8 cellular contexts compared by ENCODE assay signal in genomic region chr3:141875374-141875892, GRCh38. TPM values are rescaled to one million over a fixed set of nuclear protein-coding genes. Genes with fewer than 3 reads are reported as not detected.
DNase-seq lines count a peak whose midpoint lies in the region; ATAC-seq and TF ChIP-seq lines count a peak whose summit lies in the region.

No MANE protein-coding gene starts in this region.

- TF ChIP-seq CTCF in AG10803 (conservative IDR thresholded peaks at IDR 0.05; ENCODE audit: low read length) (peak; percentile 83), left lung (IDR thresholded peaks at IDR 0.05) (peak; percentile 65 to 86)

- peaks cover 8 to 33% of the 10 kb centered on the region in 2 donors for H3K4me1 ChIP-seq in left lung

- H3K9me3 ChIP-seq in left lung = no peaks in the 10 kb centered on the region

- no peaks in the 10 kb centered on the region for H3K36me3 ChIP-seq in left lung

- intact Hi-C loops in left lung (cut with DNase I) = loop anchor here in 1 of 2 donors (10.0 kb wide), 1 partner anchor 141 kb away; the partner anchor contains the start of gene RNF7

- ATAC-seq in GM19328 (IDR thresholded peaks at IDR 0.05; ENCODE audit: unreplicated experiment) (peak; percentile 36), HG03520 (IDR thresholded peaks at IDR 0.05; ENCODE audit: unreplicated experiment) (peak; percentile 40), left lung (peak; percentile 89)

- H3K27me3 ChIP-seq in left lung = no peaks in the 10 kb centered on the region

- peak overlapping the region; percentile 83 for H3K4me3 ChIP-seq in AG10803 (ENCODE audit: low read length)
- peak overlapping the region; percentile 84 to 92 for H3K4me3 ChIP-seq in left lung

- H3K27ac ChIP-seq in left lung = peak overlapping the region; percentile 99

- DNase-seq in AG10803 (ENCODE audit: low read depth) (peak; percentile 65), NCI-H69 (lab: John Stamatoyannopoulos, UW) (peak; percentile 88), dedifferentiated amniotic fluid mesenchymal stem cell (ENCODE audit: extremely low spot score) (peak; percentile 82), left lung (peak; percentile 89 to 95)
- DNase-seq in activated CD4-positive, alpha-beta T cell treated with anti-CD3 and anti-CD28 coated beads, Interleukin-2, amount 50 U/mL, for 24 hours (ENCODE audit: low read depth in 1 of 2, low spot score in 1 of 2) = peak; percentile 67 to 80
- peak; percentile 78 for DNase-seq in stimulated activated CD4-positive, alpha-beta T cell treated with anti-CD3 and anti-CD28 coated beads, Interleukin-2, amount 100 ng/mL, for 48 hours

RNA-seq across cellular contexts. Expression of gene ATP1B3, which starts 1.0 kb away (rescaled TPM):
- 100 to 1,000 TPM; 166 to 262 TPM for total RNA-seq in left lung

Comparison
In these comparisons a context has a peak if more than half of its experiments do, and no peak if none do; other contexts are left out.
1. Peak in every context shown above with its lines: DNase-seq, ATAC-seq, H3K4me3 ChIP-seq and H3K27ac ChIP-seq.
2. ATAC-seq: peak in every context shown above with its lines; median percentile 89 in left lung; 40 in HG03520; 36 in GM19328.